ENCODE assay signal across 1 cellular context in the genomic region with DNA sequence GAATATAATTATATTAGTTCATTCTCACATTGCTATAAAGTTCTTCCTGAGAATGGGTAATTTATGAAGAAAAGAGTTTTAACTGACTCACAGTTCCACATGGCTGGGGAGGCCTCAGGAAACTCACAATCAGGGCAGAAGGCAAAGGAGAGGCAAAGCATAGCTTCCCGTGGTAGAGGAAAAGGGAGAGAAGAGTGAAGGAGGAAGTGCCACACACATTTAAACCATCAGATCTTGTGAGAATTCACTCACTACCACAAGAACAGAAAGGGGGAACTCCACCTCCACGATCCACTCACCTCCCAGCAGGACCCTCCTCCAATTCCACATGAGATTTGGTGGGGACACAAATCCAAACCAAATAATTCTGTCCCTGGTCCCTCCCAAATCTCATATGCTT.
TF ChIP-seq lines count a peak whose summit lies in the region.

No MANE protein-coding gene starts in this region.

TF ChIP-seq in K562, 482 proteins besides CTCF, POLR2A, EP300 and RAD21 (continued from another document):
- TF ChIP-seq, protein P1, sequence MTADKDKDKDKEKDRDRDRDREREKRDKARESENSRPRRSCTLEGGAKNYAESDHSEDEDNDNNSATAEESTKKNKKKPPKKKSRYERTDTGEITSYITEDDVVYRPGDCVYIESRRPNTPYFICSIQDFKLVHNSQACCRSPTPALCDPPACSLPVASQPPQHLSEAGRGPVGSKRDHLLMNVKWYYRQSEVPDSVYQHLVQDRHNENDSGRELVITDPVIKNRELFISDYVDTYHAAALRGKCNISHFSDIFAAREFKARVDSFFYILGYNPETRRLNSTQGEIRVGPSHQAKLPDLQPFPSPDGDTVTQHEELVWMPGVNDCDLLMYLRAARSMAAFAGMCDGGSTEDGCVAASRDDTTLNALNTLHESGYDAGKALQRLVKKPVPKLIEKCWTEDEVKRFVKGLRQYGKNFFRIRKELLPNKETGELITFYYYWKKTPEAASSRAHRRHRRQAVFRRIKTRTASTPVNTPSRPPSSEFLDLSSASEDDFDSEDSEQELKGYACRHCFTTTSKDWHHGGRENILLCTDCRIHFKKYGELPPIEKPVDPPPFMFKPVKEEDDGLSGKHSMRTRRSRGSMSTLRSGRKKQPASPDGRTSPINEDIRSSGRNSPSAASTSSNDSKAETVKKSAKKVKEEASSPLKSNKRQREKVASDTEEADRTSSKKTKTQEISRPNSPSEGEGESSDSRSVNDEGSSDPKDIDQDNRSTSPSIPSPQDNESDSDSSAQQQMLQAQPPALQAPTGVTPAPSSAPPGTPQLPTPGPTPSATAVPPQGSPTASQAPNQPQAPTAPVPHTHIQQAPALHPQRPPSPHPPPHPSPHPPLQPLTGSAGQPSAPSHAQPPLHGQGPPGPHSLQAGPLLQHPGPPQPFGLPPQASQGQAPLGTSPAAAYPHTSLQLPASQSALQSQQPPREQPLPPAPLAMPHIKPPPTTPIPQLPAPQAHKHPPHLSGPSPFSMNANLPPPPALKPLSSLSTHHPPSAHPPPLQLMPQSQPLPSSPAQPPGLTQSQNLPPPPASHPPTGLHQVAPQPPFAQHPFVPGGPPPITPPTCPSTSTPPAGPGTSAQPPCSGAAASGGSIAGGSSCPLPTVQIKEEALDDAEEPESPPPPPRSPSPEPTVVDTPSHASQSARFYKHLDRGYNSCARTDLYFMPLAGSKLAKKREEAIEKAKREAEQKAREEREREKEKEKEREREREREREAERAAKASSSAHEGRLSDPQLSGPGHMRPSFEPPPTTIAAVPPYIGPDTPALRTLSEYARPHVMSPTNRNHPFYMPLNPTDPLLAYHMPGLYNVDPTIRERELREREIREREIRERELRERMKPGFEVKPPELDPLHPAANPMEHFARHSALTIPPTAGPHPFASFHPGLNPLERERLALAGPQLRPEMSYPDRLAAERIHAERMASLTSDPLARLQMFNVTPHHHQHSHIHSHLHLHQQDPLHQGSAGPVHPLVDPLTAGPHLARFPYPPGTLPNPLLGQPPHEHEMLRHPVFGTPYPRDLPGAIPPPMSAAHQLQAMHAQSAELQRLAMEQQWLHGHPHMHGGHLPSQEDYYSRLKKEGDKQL (CRISPR knock-in tag; IDR thresholded peaks at IDR 0.05; ENCODE audit: borderline replicate concordance): no peak
- no peak for TF ChIP-seq KLF10 (CRISPR knock-in tag; IDR thresholded peaks at IDR 0.05)
